ENCODE assay signal across 15 cellular contexts in genomic region chr11:116466231-116466630, GRCh38.
DNase-seq lines count a peak whose midpoint lies in the region; ATAC-seq lines count a peak whose summit lies in the region.
"Had no signal": no experiment of that assay in that cellular context is flagged by ENCODE, and none has a peak within 500 bp of the region (broad histone marks: within the 10 kb centered on the region; RNA-seq: fewer than 3 reads in every experiment).

No MANE protein-coding gene starts in this region.

- intact Hi-C loops in left cardiac atrium (cut with DNase I): no loop called here

- peak; percentile 76 to 81 for DNase-seq in NCI-H446 (lab: John Stamatoyannopoulos, UW)
- DNase-seq in medulla oblongata (ENCODE audit: extremely low spot score): peak; percentile 77
- DNase-seq in putamen (ENCODE audit: low spot score): peak; percentile 17
- DNase-seq in SKM-1 (lab: John Stamatoyannopoulos, UW; ENCODE audit: unreplicated experiment): no peak
- DNase-seq in left cardiac atrium: no peak
- DNase-seq: BE2C; CD4-positive, CD25-positive, alpha-beta regulatory T cell; CD8-positive, alpha-beta memory T cell; COR-L47; GDM1; HCEC 1CT had no signal

- ATAC-seq in GM21786 (IDR thresholded peaks at IDR 0.05; ENCODE audit: unreplicated experiment): no peak
- no peak for ATAC-seq in GM19351 (IDR thresholded peaks at IDR 0.05; ENCODE audit: unreplicated experiment)
- ATAC-seq in left cardiac atrium: no peak
- ATAC-seq: GM12878, GM23338 had no signal

Comparison
In these comparisons a context has a peak if more than half of its experiments do, and no peak if none do; other contexts are left out.
1. DNase-seq: peak in NCI-H446 (2 of 2), medulla oblongata (single experiment) and putamen (single experiment); none in SKM-1 (single experiment) and left cardiac atrium (single experiment).